In genomic region chr3:187080799-187081450, GRCh38 we compare ENCODE assay signal across 25 cellular contexts.
"Had no signal": no experiment of that assay in that cellular context is flagged by ENCODE, and none has a peak within 500 bp of the region (broad histone marks: within the 10 kb centered on the region; RNA-seq: fewer than 3 reads in every experiment).

No MANE protein-coding gene starts in this region.

- H3K9me3 Mint-ChIP-seq: activated T-cell treated with anti-CD3 and anti-CD28 coated beads, Interleukin-2, amount 50 U/mL, for 24 hours had no signal

- H3K27me3 Mint-ChIP-seq: activated CD4-positive, alpha-beta T cell treated with anti-CD3 and anti-CD28 coated beads for 36 hours; activated T-cell treated with anti-CD3 and anti-CD28 coated beads, Interleukin-2, amount 50 U/mL, for 24 hours had no signal

- H3K4me2 ChIP-seq: smooth muscle cell had no signal

- H3K27ac ChIP-seq: body of pancreas, cardiac muscle cell, sigmoid colon, thoracic aorta, upper lobe of right lung had no signal

- H3K4me3 ChIP-seq: body of pancreas, cardiac muscle cell, sigmoid colon, smooth muscle cell, thoracic aorta, upper lobe of right lung had no signal

- H3K9me3 ChIP-seq: body of pancreas, sigmoid colon, thoracic aorta, upper lobe of right lung had no signal

- H3K36me3 ChIP-seq: sigmoid colon had no signal

- H3K27ac Mint-ChIP-seq: activated CD4-positive, alpha-beta T cell treated with anti-CD3 and anti-CD28 coated beads for 36 hours; activated T-cell treated with anti-CD3 and anti-CD28 coated beads, Interleukin-2, amount 50 U/mL, for 24 hours had no signal

- H3K27me3 ChIP-seq: body of pancreas, cardiac muscle cell, sigmoid colon, upper lobe of right lung had no signal

- FAIRE-seq: endometrium had no signal

- ATAC-seq: activated CD4-positive, alpha-beta T cell treated with anti-CD3 and anti-CD28 coated beads for 36 hours; body of pancreas; upper lobe of right lung had no signal

- H3K4me3 Mint-ChIP-seq: activated CD4-positive, alpha-beta T cell treated with anti-CD3 and anti-CD28 coated beads for 36 hours; activated T-cell treated with anti-CD3 and anti-CD28 coated beads, Interleukin-2, amount 50 U/mL, for 24 hours; neural crest cell had no signal

- H3K4me1 Mint-ChIP-seq: neural crest cell had no signal

- DNase-seq: activated CD4-positive, alpha-beta T cell treated with anti-CD3 and anti-CD28 coated beads for 36 hours; activated CD4-positive, alpha-beta T cell treated with anti-CD3 and anti-CD28 coated beads, Interleukin-2, amount 50 U/mL, for 4 hours; activated CD8-positive, alpha-beta memory T cell treated with anti-CD3 and anti-CD28 coated beads for 24 hours; activated CD8-positive, alpha-beta memory T cell treated with anti-CD3 and anti-CD28 coated beads, Interleukin-2, amount 50 U/mL, for 4 hours; activated naive CD4-positive, alpha-beta T cell treated with Interleukin-2 at 50 U/mL for 16 hours; activated T-cell treated with anti-CD3 and anti-CD28 coated beads, Interleukin-2, amount 50 U/mL, for 24 hours; body of pancreas; cortex of kidney; erythroblast; foreskin fibroblast; kidney; midbrain; occipital lobe; sigmoid colon; stimulated activated CD4-positive, alpha-beta T cell treated with anti-CD3 and anti-CD28 coated beads, Interleukin-2, amount 100 ng/mL, for 48 hours; stimulated activated CD8-positive, alpha-beta memory T cell treated with anti-CD3 and anti-CD28 coated beads, Interleukin-4, amount 100 ng/mL, for 48 hours; stimulated activated naive CD4-positive, alpha-beta T cell; T-helper 1 cell; T-helper 9 cell; upper lobe of right lung had no signal

- H3K4me1 ChIP-seq: body of pancreas, sigmoid colon, upper lobe of right lung had no signal
